9 cellular contexts compared by ENCODE assay signal in genomic region chr2:132448771-132449170, GRCh38. TPM values are rescaled to one million over a fixed set of nuclear protein-coding genes. Genes with fewer than 3 reads are reported as not detected.
DNase-seq lines count a peak whose midpoint lies in the region; ATAC-seq and TF ChIP-seq lines count a peak whose summit lies in the region.
"Had no signal": no experiment of that assay in that cellular context is flagged by ENCODE, and none has a peak within 500 bp of the region (broad histone marks: within the 10 kb centered on the region; RNA-seq: fewer than 3 reads in every experiment).

No MANE protein-coding gene starts in this region.

- no peak overlapping the region for H3K56ac ChIP-seq in mesendoderm (ENCODE audit: low read length)

- no peaks in the 10 kb centered on the region for H3K79me1 ChIP-seq in mesendoderm (ENCODE audit: low read length)

- no peak overlapping the region for H2BK15ac ChIP-seq in mesendoderm (replicated peaks; ENCODE audit: low read depth)

- no peak overlapping the region for H3K23ac ChIP-seq in mesendoderm (ENCODE audit: low read length)

- H3K9ac ChIP-seq in MM.1S (ENCODE audit: low read length) (no peak overlapping the region), mesendoderm (ENCODE audit: low read length) (no peak overlapping the region)

- H3K9me3 ChIP-seq in MM.1S (replicated peaks; ENCODE audit: insufficient read depth, low read length): no peaks in the 10 kb centered on the region

- intact Hi-C loops in MCF 10A (cut with micrococcal nuclease): loop anchor here (1.0 to 2.0 kb wide), 4 partner anchors 32 to 180 kb away; partner anchors contain the start of gene GPR39

- H3K4me1 Mint-ChIP-seq in MCF 10A (ENCODE audit: insufficient read depth, unreplicated experiment): peaks cover 6% of the 10 kb centered on the region
- H3K4me1 Mint-ChIP-seq in activated T-cell treated with anti-CD3 and anti-CD28 coated beads, Interleukin-2, amount 50 U/mL, for 24 hours (ENCODE audit: low read depth): no peaks in the 10 kb centered on the region

- H3K4me3 Mint-ChIP-seq in MCF 10A (ENCODE audit: unreplicated experiment): no peak overlapping the region
- H3K4me3 Mint-ChIP-seq in activated T-cell treated with anti-CD3 and anti-CD28 coated beads, Interleukin-2, amount 50 U/mL, for 24 hours: no peak overlapping the region

- H3K27ac ChIP-seq in MM.1S (ENCODE audit: low read length) (no peak overlapping the region), mesendoderm (ENCODE audit: low read depth, low read length) (no peak overlapping the region)

- POLR2A ChIA-PET in MCF 10A (lab: Yijun Ruan, JAX): interaction anchor here (2.1 kb wide), 1 partner anchor 48 kb away, joined by 8 read pairs; no protein-coding TSS in a partner anchor

- H4K8ac ChIP-seq in mesendoderm (ENCODE audit: low read depth, low read length): no peak overlapping the region

- H4K5ac ChIP-seq in mesendoderm (ENCODE audit: low read length): no peak overlapping the region

- DNase-seq in COLO829 (ENCODE audit: low spot score): peak; percentile 11
- no peak for DNase-seq in MM.1S
- DNase-seq in MCF 10A (ENCODE audit: unreplicated experiment): peak; percentile 55
- peak; percentile 56 for DNase-seq in mesendoderm
- no peak for DNase-seq in occipital lobe (lab: John Stamatoyannopoulos, UW)
- no peak for DNase-seq in NCI-H226
- DNase-seq in activated T-cell treated with anti-CD3 and anti-CD28 coated beads, Interleukin-2, amount 50 U/mL, for 24 hours: no peak

- H3K4ac ChIP-seq in mesendoderm (ENCODE audit: low read depth, low read length): no peak overlapping the region

- no peak for ATAC-seq in HG03457 (IDR thresholded peaks at IDR 0.05; ENCODE audit: unreplicated experiment)

- no peak overlapping the region for H3K18ac ChIP-seq in mesendoderm (ENCODE audit: low read length)

- H3K27ac Mint-ChIP-seq in MCF 10A (ENCODE audit: low read depth, unreplicated experiment): no peak overlapping the region
- no peak overlapping the region for H3K27ac Mint-ChIP-seq in activated T-cell treated with anti-CD3 and anti-CD28 coated beads, Interleukin-2, amount 50 U/mL, for 24 hours

- H3K79me2 ChIP-seq in MM.1S (ENCODE audit: low read length): no peaks in the 10 kb centered on the region
- H3K79me2 ChIP-seq in mesendoderm (ENCODE audit: control insufficient read depth, insufficient read depth, low read length): no peaks in the 10 kb centered on the region

- H3K4me2 ChIP-seq in MM.1S (ENCODE audit: low read depth, low read length) (no peak overlapping the region), mesendoderm (ENCODE audit: low read length) (no peak overlapping the region)

- no peaks in the 10 kb centered on the region for H3K36me3 Mint-ChIP-seq in MCF 10A (ENCODE audit: insufficient read depth, unreplicated experiment)
- H3K36me3 Mint-ChIP-seq in activated T-cell treated with anti-CD3 and anti-CD28 coated beads, Interleukin-2, amount 50 U/mL, for 24 hours (ENCODE audit: low read depth): no peaks in the 10 kb centered on the region

- no peaks in the 10 kb centered on the region for H3K27me3 ChIP-seq in MM.1S (replicated peaks; ENCODE audit: insufficient read depth, low read length)
- no peaks in the 10 kb centered on the region for H3K27me3 ChIP-seq in mesendoderm (ENCODE audit: insufficient read depth, low read length, poor library complexity)

- H3K9me2 ChIP-seq in MM.1S (replicated peaks; ENCODE audit: insufficient read depth, low read length): no peaks in the 10 kb centered on the region

- H3F3A ChIP-seq in MM.1S (ENCODE audit: insufficient read depth, low read length): no peaks in the 10 kb centered on the region

- H2BK5ac ChIP-seq in mesendoderm (ENCODE audit: low read length): no peak overlapping the region

- no peaks in the 10 kb centered on the region for H3K36me3 ChIP-seq in MM.1S (replicated peaks; ENCODE audit: insufficient read depth, low read length)
- no peaks in the 10 kb centered on the region for H3K36me3 ChIP-seq in mesendoderm (ENCODE audit: control insufficient read depth, insufficient read depth, low read length)

- H2BK120ac ChIP-seq in mesendoderm (ENCODE audit: low read depth, low read length): no peak overlapping the region

- H2AK5ac ChIP-seq in mesendoderm (ENCODE audit: low read length): no peak overlapping the region

- H3K9me3 Mint-ChIP-seq in MCF 10A (ENCODE audit: unreplicated experiment): peaks cover 10% of the 10 kb centered on the region
- peaks cover 10% of the 10 kb centered on the region for H3K9me3 Mint-ChIP-seq in activated T-cell treated with anti-CD3 and anti-CD28 coated beads, Interleukin-2, amount 50 U/mL, for 24 hours

- no CpG with 5 or more reads among the region's 4 CpGs for WGBS in mesendoderm (ENCODE audit: extremely low coverage, insufficient coverage, low lambda C conversion rate)

- H4K20me1 ChIP-seq in MM.1S (ENCODE audit: insufficient read depth, low read length): no peaks in the 10 kb centered on the region

- H2AFZ ChIP-seq in MM.1S (ENCODE audit: low read length): no peak overlapping the region

- H3K27me3 Mint-ChIP-seq in MCF 10A (ENCODE audit: insufficient read depth, unreplicated experiment): no peaks in the 10 kb centered on the region
- no peaks in the 10 kb centered on the region for H3K27me3 Mint-ChIP-seq in activated T-cell treated with anti-CD3 and anti-CD28 coated beads, Interleukin-2, amount 50 U/mL, for 24 hours

- no peak overlapping the region for H3K4me3 ChIP-seq in MM.1S (ENCODE audit: low read length)
- H3K4me3 ChIP-seq in mesendoderm (ENCODE audit: low read length): no peak overlapping the region

- BruUV-seq in MCF 10A (replicated peaks; lab: Mats Ljungman, UMichigan): no TSS peak

- CTCF ChIA-PET in MCF 10A (lab: Yijun Ruan, JAX): interaction anchor here (0.6 to 3.0 kb wide), 22 partner anchors 8 to 721 kb away, joined by 3 to 29 read pairs (median 3); no protein-coding TSS in a partner anchor

- peak; percentile 37 for TF ChIP-seq CTCF in MM.1S (IDR thresholded peaks at IDR 0.05; ENCODE audit: low read length)
- peak; percentile 49 for TF ChIP-seq CTCF in MCF 10A (IDR thresholded peaks at IDR 0.05; ENCODE audit: unreplicated experiment)

- H3K4me1 ChIP-seq in MM.1S (ENCODE audit: low read length): no peaks in the 10 kb centered on the region
- H3K4me1 ChIP-seq in mesendoderm (ENCODE audit: control insufficient read depth, low read depth, low read length): no peaks in the 10 kb centered on the region

RNA-seq across cellular contexts. Expression of gene GPR39, which starts 32.2 kb away (rescaled TPM):
- 7.2 and 7.7 TPM in 2 replicates for total RNA-seq in MCF 10A (2022)
- polyA plus RNA-seq in mesendoderm (2013, experiment 1 of 2): 2.4 TPM
- 2.5 TPM for polyA plus RNA-seq in mesendoderm (2013, experiment 2 of 2)
- 5.0 TPM for total RNA-seq in occipital lobe
- total RNA-seq: dermis microvascular lymphatic vessel endothelial cell had no signal

Comparison
In these comparisons a context has a peak if more than half of its experiments do, and no peak if none do; other contexts are left out.
1. DNase-seq: peak in COLO829 (single experiment), MCF 10A (single experiment) and mesendoderm (single experiment); none in MM.1S (single experiment), occipital lobe (single experiment), NCI-H226 (single experiment) and activated T-cell treated with anti-CD3 and anti-CD28 coated beads, Interleukin-2, amount 50 U/mL, for 24 hours (single experiment).